Comparison of ENCODE assay signal across 9 cellular contexts in the genomic region with DNA sequence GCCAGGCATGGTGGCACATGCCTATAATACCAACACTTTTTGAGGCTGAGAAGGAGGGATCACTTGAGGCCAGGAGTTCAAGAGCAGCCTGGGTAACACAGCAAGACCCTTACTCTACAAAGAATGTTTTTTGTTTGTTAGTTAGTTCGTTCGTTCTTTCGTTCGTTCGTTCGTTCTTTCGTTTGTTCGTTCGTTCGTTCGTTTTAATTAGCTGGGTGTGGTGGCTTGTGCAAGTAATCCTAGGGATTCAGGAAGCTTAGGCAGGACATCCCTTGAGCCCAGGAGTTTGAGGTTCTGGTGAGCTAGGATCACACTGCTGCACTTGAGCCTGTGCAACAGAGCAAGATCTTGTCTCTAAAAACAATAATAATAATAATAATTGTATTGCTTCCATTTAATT.
"Had no signal": no experiment of that assay in that cellular context is flagged by ENCODE, and none has a peak within 500 bp of the region (broad histone marks: within the 10 kb centered on the region; RNA-seq: fewer than 3 reads in every experiment).

No MANE protein-coding gene starts in this region.

- H3K9ac ChIP-seq: GM23248, KMS-11 had no signal

- H3K4me2 ChIP-seq: KMS-11 had no signal

- H3K9me3 Mint-ChIP-seq: HFFc6 had no signal

- H3K27ac Mint-ChIP-seq: HFFc6, IgD-negative memory B cell had no signal

- H3K4me3 Mint-ChIP-seq: HFFc6, IgD-negative memory B cell had no signal

- H3K27me3 Mint-ChIP-seq: IgD-negative memory B cell had no signal

- H3K27ac ChIP-seq: GM23248, KMS-11 had no signal

- H3K4me3 ChIP-seq: GM23248 had no signal

- H2AFZ ChIP-seq: GM23248 had no signal

- DNase-seq: GM23248, GOT3, H7, HCEC 1CT, HFFc6, Karpas-422, KBM-7 had no signal
